Comparison of ENCODE assay signal across 18 cellular contexts in genomic region chr12:53505555-53506449, GRCh38. TPM values are rescaled to one million over a fixed set of nuclear protein-coding genes. Genes with fewer than 3 reads are reported as not detected.
DNase-seq lines count a peak whose midpoint lies in the region; FAIRE-seq and TF ChIP-seq lines count a peak whose summit lies in the region.
"Had no signal": no experiment of that assay in that cellular context is flagged by ENCODE, and none has a peak within 500 bp of the region (broad histone marks: within the 10 kb centered on the region; RNA-seq: fewer than 3 reads in every experiment).

No MANE protein-coding gene starts in this region.

- H3K27ac Mint-ChIP-seq in activated T-cell treated with anti-CD3 and anti-CD28 coated beads, Interleukin-2, amount 50 U/mL, for 24 hours: peak overlapping the region; percentile 59
- no peak overlapping the region for H3K27ac Mint-ChIP-seq in astrocyte (ENCODE audit: unreplicated experiment)
- peak overlapping the region; percentile 4 for H3K27ac Mint-ChIP-seq in mesothelial cell of epicardium
- H3K27ac Mint-ChIP-seq: T-cell had no signal

- TF ChIP-seq CTCF in astrocyte (IDR thresholded peaks at IDR 0.05; ENCODE audit: insufficient read depth, low read depth, low read length): no peak
- TF ChIP-seq CTCF in mesothelial cell of epicardium (IDR thresholded peaks at IDR 0.05; ENCODE audit: unreplicated experiment): no peak
- TF ChIP-seq CTCF in tibial artery (IDR thresholded peaks at IDR 0.05): no peak
- no peak for TF ChIP-seq CTCF in BE2C (IDR thresholded peaks at IDR 0.05; ENCODE audit: low read depth, low read length)

- H3K4me1 ChIP-seq in astrocyte (ENCODE audit: insufficient read depth, low read length) (peaks cover 31% of the 10 kb centered on the region), tibial artery (peaks cover 2 to 69% (median 57%) of the 10 kb centered on the region in 4 donors), BE2C (peaks cover 6% of the 10 kb centered on the region)

- no peaks in the 10 kb centered on the region for H4K20me1 ChIP-seq in astrocyte (ENCODE audit: insufficient read depth, low read length)

- FAIRE-seq in astrocyte (lab: Jason Lieb, UNC): no peak
- FAIRE-seq: bronchial epithelial cell, D721Med had no signal

- no peak overlapping the region for H2AFZ ChIP-seq in astrocyte (ENCODE audit: low read depth, low read length)

- no peak overlapping the region for H3K4me3 Mint-ChIP-seq in activated T-cell treated with anti-CD3 and anti-CD28 coated beads, Interleukin-2, amount 50 U/mL, for 24 hours
- no peak overlapping the region for H3K4me3 Mint-ChIP-seq in astrocyte (ENCODE audit: unreplicated experiment)
- no peak overlapping the region for H3K4me3 Mint-ChIP-seq in mesothelial cell of epicardium
- H3K4me3 Mint-ChIP-seq: T-cell had no signal

- no peaks in the 10 kb centered on the region for H3K27me3 Mint-ChIP-seq in activated T-cell treated with anti-CD3 and anti-CD28 coated beads, Interleukin-2, amount 50 U/mL, for 24 hours
- H3K27me3 Mint-ChIP-seq in astrocyte (ENCODE audit: low read depth, unreplicated experiment) (no peaks in the 10 kb centered on the region), mesothelial cell of epicardium (ENCODE audit: low read depth) (no peaks in the 10 kb centered on the region)
- H3K27me3 Mint-ChIP-seq: T-cell had no signal

- peak overlapping the region; percentile 20 for H3K9ac ChIP-seq in astrocyte (ENCODE audit: low read length)

- H3K9me3 ChIP-seq in astrocyte (ENCODE audit: insufficient read depth, low read depth, low read length) (no peaks in the 10 kb centered on the region), tibial artery (no peaks in the 10 kb centered on the region), BE2C (no peaks in the 10 kb centered on the region)
- H3K9me3 ChIP-seq: left lung, suprapubic skin had no signal

- H3K36me3 ChIP-seq in astrocyte (ENCODE audit: insufficient read depth, low read length) (peaks cover 6% of the 10 kb centered on the region), tibial artery (peaks cover 0 to 49% (median 15%) of the 10 kb centered on the region in 3 donors), BE2C (peaks cover 31% of the 10 kb centered on the region)

- H3K4me2 ChIP-seq in astrocyte (ENCODE audit: low read length): peak overlapping the region; percentile 27

- H3K36me3 Mint-ChIP-seq in activated T-cell treated with anti-CD3 and anti-CD28 coated beads, Interleukin-2, amount 50 U/mL, for 24 hours (ENCODE audit: low read depth): peaks cover 58% of the 10 kb centered on the region
- peaks cover 9% of the 10 kb centered on the region for H3K36me3 Mint-ChIP-seq in astrocyte (ENCODE audit: low read depth, unreplicated experiment)
- peaks cover 6% of the 10 kb centered on the region for H3K36me3 Mint-ChIP-seq in mesothelial cell of epicardium

- H3K79me2 ChIP-seq in astrocyte (ENCODE audit: insufficient read depth, low read length): peaks cover 27% of the 10 kb centered on the region

- H3K4me3 ChIP-seq in astrocyte (ENCODE audit: insufficient read depth, low read depth, low read length): no peak overlapping the region
- no peak overlapping the region for H3K4me3 ChIP-seq in tibial artery
- H3K4me3 ChIP-seq in BE2C (ENCODE audit: low read depth, low read length): no peak overlapping the region
- H3K4me3 ChIP-seq: left lung, skin epidermis, suprapubic skin had no signal

- H3K27ac ChIP-seq in astrocyte (ENCODE audit: low read depth, low read length): peak overlapping the region; percentile 6
- H3K27ac ChIP-seq in tibial artery: peak overlapping the region; percentile 96 to 98
- H3K27ac ChIP-seq: suprapubic skin had no signal

- peaks cover 29% of the 10 kb centered on the region for H3K4me1 Mint-ChIP-seq in activated T-cell treated with anti-CD3 and anti-CD28 coated beads, Interleukin-2, amount 50 U/mL, for 24 hours (ENCODE audit: low read depth)
- H3K4me1 Mint-ChIP-seq in astrocyte (ENCODE audit: low read depth, unreplicated experiment): peaks cover 18% of the 10 kb centered on the region
- peaks cover 11% of the 10 kb centered on the region for H3K4me1 Mint-ChIP-seq in mesothelial cell of epicardium

- no peaks in the 10 kb centered on the region for H3K9me3 Mint-ChIP-seq in activated T-cell treated with anti-CD3 and anti-CD28 coated beads, Interleukin-2, amount 50 U/mL, for 24 hours
- H3K9me3 Mint-ChIP-seq in astrocyte (ENCODE audit: unreplicated experiment) (no peaks in the 10 kb centered on the region), mesothelial cell of epicardium (no peaks in the 10 kb centered on the region)
- H3K9me3 Mint-ChIP-seq: T-cell had no signal

- intact Hi-C loops in tibial artery (cut with DNase I; ENCODE audit: low total_unique reads): no loop called here
- intact Hi-C loops in head of caudate nucleus (cut with DNase I): loop anchor here (10.0 kb wide), 1 partner anchor 151 kb away; no protein-coding TSS in a partner anchor

- no peaks in the 10 kb centered on the region for H3K27me3 ChIP-seq in astrocyte (ENCODE audit: insufficient read depth, low read length)
- H3K27me3 ChIP-seq in tibial artery: no peaks in the 10 kb centered on the region
- no peaks in the 10 kb centered on the region for H3K27me3 ChIP-seq in BE2C
- H3K27me3 ChIP-seq: left lung, suprapubic skin had no signal

- DNase-seq in activated T-cell treated with anti-CD3 and anti-CD28 coated beads, Interleukin-2, amount 50 U/mL, for 24 hours: no peak
- DNase-seq in activated T-cell treated with anti-CD3 and anti-CD28 coated beads for 4 hours (no peak), astrocyte (ENCODE audit: low read depth) (no peak), mesothelial cell of epicardium (ENCODE audit: low spot score in 2 of 2, unreplicated experiment in 2 of 2) (no peak), tibial artery (no peak), BE2C (no peak), head of caudate nucleus (no peak), DMS 273 (lab: John Stamatoyannopoulos, UW; ENCODE audit: unreplicated experiment) (no peak)
- DNase-seq: activated CD4-positive, alpha-beta T cell treated with anti-CD3 and anti-CD28 coated beads for 4 hours; hippocampal formation; left lung; NCI-H446 treated with DMSO at 0.1 percent for 48 hours; T-cell had no signal

RNA-seq across cellular contexts. Expression of gene NPFF, which starts 1.5 kb away (rescaled TPM):
- total RNA-seq in astrocyte (0.82 TPM in 1 of 2 replicates, not detected in the other), mesothelial cell of epicardium (not detected in 3 replicates)
- 4.2 TPM for polyA plus RNA-seq in BE2C (2012; ENCODE audit: insufficient read depth, insufficient read length, low read depth)
- total RNA-seq: bronchial epithelial cell, left lung, suprapubic skin, T-cell had no signal
- polyA plus RNA-seq: neural cell had no signal

RNA-seq across cellular contexts. Expression of gene TARBP2, which starts 4.7 kb away (rescaled TPM):
- 40.4 and 51.1 TPM in 2 replicates for total RNA-seq in astrocyte
- total RNA-seq in mesothelial cell of epicardium: 45.6 to 50.5 TPM (median 50.4 TPM) in 3 replicates
- polyA plus RNA-seq in BE2C (2012; ENCODE audit: insufficient read depth, insufficient read length, low read depth): 188 TPM

RNA-seq across cellular contexts. Expression of gene MAP3K12, which starts 6.5 kb away (rescaled TPM):
- total RNA-seq in astrocyte (11.1 and 13.1 TPM in 2 replicates), mesothelial cell of epicardium (35.4 to 41.8 TPM (median 37.0 TPM) in 3 replicates)
- polyA plus RNA-seq in BE2C (2012; ENCODE audit: insufficient read depth, insufficient read length, low read depth): 61.5 TPM

RNA-seq across cellular contexts. Expression of gene PCBP2, which starts 53.9 kb away (rescaled TPM):
- 708 and 733 TPM in 2 replicates for total RNA-seq in astrocyte
- 1,058 to 1,073 TPM (median 1,066 TPM) in 3 replicates for total RNA-seq in mesothelial cell of epicardium
- polyA plus RNA-seq in BE2C (2012; ENCODE audit: insufficient read depth, insufficient read length, low read depth): 985 TPM
